Comparison of ENCODE assay signal across 8 cellular contexts in the genomic region with DNA sequence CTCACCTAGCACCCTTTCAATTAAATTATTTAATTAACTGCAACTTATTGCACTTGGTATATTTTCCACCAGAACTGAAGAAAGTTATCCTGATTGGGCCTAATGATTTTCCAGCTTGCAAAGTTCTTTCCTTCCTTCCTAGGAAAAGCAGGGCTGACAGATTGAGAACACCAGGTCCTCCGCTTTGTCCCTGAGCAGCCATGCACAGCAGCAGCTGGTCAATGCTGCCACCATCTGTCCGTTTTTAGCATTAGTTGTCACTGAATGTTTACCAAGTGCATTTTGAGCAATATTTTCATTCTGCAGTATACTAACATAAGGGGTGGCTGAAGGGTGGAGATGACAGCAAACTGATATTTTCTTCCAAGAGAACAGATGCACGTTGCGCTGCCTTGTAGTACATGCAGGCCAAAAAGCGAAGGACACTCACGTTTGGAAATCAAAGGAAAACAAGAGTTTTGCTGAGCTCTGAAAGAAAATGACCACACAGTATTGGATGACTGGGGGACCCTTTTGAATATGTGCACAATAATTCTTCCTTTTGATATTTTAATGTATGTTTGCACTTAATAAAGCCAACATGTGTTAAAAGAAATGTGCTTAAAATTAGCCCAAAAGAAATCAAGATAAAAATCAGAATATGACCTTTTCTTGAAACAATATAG.
DNase-seq lines count a peak whose midpoint lies in the region; ATAC-seq and TF ChIP-seq lines count a peak whose summit lies in the region.

No MANE protein-coding gene starts in this region.

- H3K9me2 ChIP-seq in OCI-LY1 (ENCODE audit: low read depth, low read length), result no peaks in the 10 kb centered on the region

- no peaks in the 10 kb centered on the region for H3K36me3 ChIP-seq in HUES64 (ENCODE audit: insufficient read depth, low read length)
- H3K36me3 ChIP-seq in OCI-LY1 (ENCODE audit: insufficient read depth, low read length), result no peaks in the 10 kb centered on the region
- no peaks in the 10 kb centered on the region for H3K36me3 ChIP-seq in right lobe of liver

- H3K9me3 ChIP-seq in HUES64 (ENCODE audit: insufficient read depth, low read depth, low read length), result no peaks in the 10 kb centered on the region
- no peaks in the 10 kb centered on the region for H3K9me3 ChIP-seq in OCI-LY1 (ENCODE audit: low read length)
- no peaks in the 10 kb centered on the region for H3K9me3 ChIP-seq in right lobe of liver

- peak; percentile 80 for DNase-seq in D341Med (ENCODE audit: low spot score)
- peak; percentile 87 for DNase-seq in dermis blood vessel endothelial cell
- peak; percentile 30 to 50 (median 46) for DNase-seq in right lobe of liver

- H3K4me3 ChIP-seq in HUES64 (ENCODE audit: low read length) (no peak overlapping the region), OCI-LY1 (ENCODE audit: low read depth, low read length, poor library complexity, severe bottlenecking) (no peak overlapping the region), right lobe of liver (no peak overlapping the region)

- no peak for TF ChIP-seq POLR2A in right lobe of liver (IDR thresholded peaks at IDR 0.05)

- 43% methylated on average over 6 of the region's 6 CpGs for WGBS in HUES64
- WGBS in right lobe of liver (ENCODE audit: insufficient coverage, low coverage, low lambda C conversion rate, missing lambda C conversion rate), result 31% methylated on average over 6 of the region's 6 CpGs

- ATAC-seq in GM19397 (IDR thresholded peaks at IDR 0.05; ENCODE audit: unreplicated experiment) (peak; percentile 78), right lobe of liver (peak; percentile 73 to 92 (median 84)), GM19395 (IDR thresholded peaks at IDR 0.05; ENCODE audit: unreplicated experiment) (no peak), HG02588 (IDR thresholded peaks at IDR 0.05; ENCODE audit: unreplicated experiment) (no peak)

- no peaks in the 10 kb centered on the region for H3F3A ChIP-seq in OCI-LY1 (ENCODE audit: insufficient read depth, low read length)

- intact Hi-C loops in right lobe of liver (cut with DNase I), result no loop called here

- H3K79me2 ChIP-seq in OCI-LY1 (ENCODE audit: insufficient read depth, low read length), result no peaks in the 10 kb centered on the region

- TF ChIP-seq CTCF in OCI-LY1 (IDR thresholded peaks at IDR 0.05; ENCODE audit: low read length) (peak; percentile 82), right lobe of liver (IDR thresholded peaks at IDR 0.05) (peak; percentile 41 to 77 (median 66))

- H3K4me2 ChIP-seq in OCI-LY1 (ENCODE audit: low read length), result no peak overlapping the region

- H3K9ac ChIP-seq in HUES64 (ENCODE audit: low read depth, low read length) (peak overlapping the region; percentile 23; the same call in 1 of the 2 replicates), OCI-LY1 (ENCODE audit: low read length) (no peak overlapping the region)

- no peaks in the 10 kb centered on the region for H3K27me3 ChIP-seq in HUES64 (ENCODE audit: insufficient read depth, low read length)
- no peaks in the 10 kb centered on the region for H3K27me3 ChIP-seq in OCI-LY1 (ENCODE audit: insufficient read depth, low read length)
- H3K27me3 ChIP-seq in right lobe of liver, result no peaks in the 10 kb centered on the region

- H3K27ac ChIP-seq in HUES64 (ENCODE audit: low read depth, low read length) (no peak overlapping the region), OCI-LY1 (ENCODE audit: low read depth, low read length, poor library complexity, severe bottlenecking) (no peak overlapping the region), right lobe of liver (no peak overlapping the region)

- H3K4me1 ChIP-seq in HUES64 (ENCODE audit: insufficient read depth, low read length), result peaks cover 24% of the 10 kb centered on the region; the same call in 1 of the 2 replicates
- H3K4me1 ChIP-seq in OCI-LY1 (ENCODE audit: insufficient read depth, low read length, severe bottlenecking), result no peaks in the 10 kb centered on the region
- H3K4me1 ChIP-seq in right lobe of liver, result no peaks in the 10 kb centered on the region

- no peaks in the 10 kb centered on the region for H4K20me1 ChIP-seq in OCI-LY1 (ENCODE audit: insufficient read depth, low read length)

- H2AFZ ChIP-seq in OCI-LY1 (ENCODE audit: low read length), result no peak overlapping the region

Comparison
In these comparisons a context has a peak if more than half of its experiments do, and no peak if none do; other contexts are left out.
1. ATAC-seq: peak in GM19397 (single experiment) and right lobe of liver (4 of 4); none in GM19395 (single experiment) and HG02588 (single experiment).
2. Peak in every context shown above with its lines, with median percentiles within 50 percentile points of each other: DNase-seq.